Comparison of ENCODE assay signal across 21 cellular contexts in the genomic region with DNA sequence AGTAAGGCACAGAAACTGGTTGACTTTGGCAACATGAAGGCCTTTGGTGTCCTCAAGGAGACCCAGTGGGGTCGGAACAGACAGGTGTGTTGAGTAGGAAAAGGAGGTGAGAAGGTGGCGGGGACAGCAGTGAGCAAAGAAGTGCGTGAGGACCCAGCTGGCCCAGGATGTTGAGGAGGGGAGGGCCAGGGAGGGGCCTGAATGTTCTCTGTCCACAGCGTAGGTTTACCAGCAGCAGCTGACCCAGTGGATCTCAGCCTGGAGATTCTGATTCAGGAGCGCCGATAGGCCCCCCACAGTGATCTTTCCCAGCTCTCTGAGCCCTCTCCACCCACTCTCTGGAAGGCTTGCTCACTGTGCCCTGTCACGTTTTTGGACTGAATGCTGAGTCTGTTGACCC.
DNase-seq lines count a peak whose midpoint lies in the region; FAIRE-seq and TF ChIP-seq lines count a peak whose summit lies in the region.
"Had no signal": no experiment of that assay in that cellular context is flagged by ENCODE, and none has a peak within 500 bp of the region (broad histone marks: within the 10 kb centered on the region; RNA-seq: fewer than 3 reads in every experiment).

No MANE protein-coding gene starts in this region.

- POLR2A ChIA-PET in RWPE1 (lab: Yijun Ruan, JAX; ENCODE audit: low non-redundant PET), result no interaction called here
- POLR2A ChIA-PET in H1 (lab: Charles Lee; ENCODE audit: partially characterized antibody), result interaction anchor here (0.6 to 1.3 kb wide), 2 partner anchors 49 to 74 kb away, joined by 3 read pairs; no protein-coding TSS in a partner anchor

- no peak overlapping the region for H2BK120ac ChIP-seq in H1 (replicated peaks; ENCODE audit: low read depth, low read length)
- H2BK120ac ChIP-seq in neuronal stem cell (ENCODE audit: low read depth, low read length), result no peak overlapping the region

- H3K4ac ChIP-seq in H1 (replicated peaks; ENCODE audit: insufficient read length, low read depth, low read length), result no peak overlapping the region
- no peak overlapping the region for H3K4ac ChIP-seq in neuronal stem cell (ENCODE audit: low read length)

- intact Hi-C loops in transverse colon (cut with DNase I; ENCODE audit: low total_unique reads), result no loop called here

- TF ChIP-seq EP300 in H1 (IDR thresholded peaks at IDR 0.05; ENCODE audit: borderline replicate concordance in 1 of 2, low read depth in 2 of 2, low read length in 2 of 2) (no peak), transverse colon (IDR thresholded peaks at IDR 0.05; ENCODE audit: low read depth) (no peak)

- no peak for TF ChIP-seq RAD21 in H1 (IDR thresholded peaks at IDR 0.05 in 1 of 2, conservative IDR thresholded peaks at IDR 0.05 in 1 of 2; ENCODE audit: low read depth in 2 of 2, low read length in 2 of 2)

- H3K9ac ChIP-seq in H1 (replicated peaks in 1 of 4; ENCODE audit: extremely low read depth in 1 of 4, low read depth in 3 of 4, low read length in 3 of 4) (no peak overlapping the region), neuronal stem cell (ENCODE audit: low read depth, low read length, poor library complexity) (no peak overlapping the region)
- H3K9ac ChIP-seq: neural progenitor cell had no signal

- H2BK12ac ChIP-seq in H1 (ENCODE audit: low read depth, low read length) (no peak overlapping the region), neuronal stem cell (ENCODE audit: low read length) (no peak overlapping the region)

- H4K5ac ChIP-seq in H1 (ENCODE audit: insufficient read length, low read depth, low read length), result no peak overlapping the region

- FAIRE-seq in H1 (lab: Jason Lieb, UNC), result no peak

- 86% methylated on average over 6 of the region's 7 CpGs; no CpG with 5 or more reads in 1 of the 2 experiments for WGBS in H1 (ENCODE audit: extremely low coverage in 1 of 2, insufficient coverage in 1 of 2, insufficient read length in 1 of 2, insufficient replicate concordance in 2 of 2, low coverage in 1 of 2, low lambda C conversion rate in 2 of 2, missing lambda C conversion rate in 1 of 2), 2 experiments
- no CpG with 5 or more reads among the region's 7 CpGs for WGBS in neuronal stem cell (ENCODE audit: extremely low coverage in 2 of 2, insufficient read length in 2 of 2, insufficient replicate concordance in 1 of 2), 2 donors
- 42 to 62% methylated on average over 3 to 7 of the region's 7 CpGs for WGBS in transverse colon (ENCODE audit: low coverage in 1 of 2), 2 donors

- H2AK5ac ChIP-seq in H1 (ENCODE audit: low read depth, low read length) (no peak overlapping the region), neuronal stem cell (ENCODE audit: low read depth, low read length) (no peak overlapping the region)

- H4K8ac ChIP-seq in H1 (ENCODE audit: extremely low read depth, insufficient read depth, low read length) (no peak overlapping the region), neuronal stem cell (ENCODE audit: low read depth, low read length) (no peak overlapping the region)

- H2BK15ac ChIP-seq in H1 (ENCODE audit: low read length) (no peak overlapping the region), neuronal stem cell (ENCODE audit: low read length) (no peak overlapping the region)

- H3K23ac ChIP-seq in H1 (ENCODE audit: insufficient read length) (no peak overlapping the region), neuronal stem cell (ENCODE audit: low read depth, low read length, poor library complexity) (no peak overlapping the region)

- peaks cover 0 to 33% of the 10 kb centered on the region in 2 experiments; a peak in 2 of 4 replicates for H3K79me2 ChIP-seq in H1 (ENCODE audit: control insufficient read depth in 1 of 2, insufficient read depth in 2 of 2, low read length in 2 of 2)

- H3K56ac ChIP-seq in H1 (replicated peaks; ENCODE audit: insufficient read length, low read depth, low read length), result no peak overlapping the region

- H2BK20ac ChIP-seq in H1 (ENCODE audit: low read length), result 0 out of 2 replicates have a peak overlapping the region, but pooled peaks have one; percentile 10

- H3K18ac ChIP-seq in H1 (ENCODE audit: extremely low read depth, low read length) (0 out of 2 replicates have a peak overlapping the region, but pooled peaks have one; percentile 54), neuronal stem cell (ENCODE audit: low read length) (no peak overlapping the region)

- H3K9me3 ChIP-seq in H1 (ENCODE audit: insufficient read depth in 2 of 2, low read depth in 1 of 2, low read length in 1 of 2) (no peaks in the 10 kb centered on the region), neuronal stem cell (replicated peaks in 1 of 2; ENCODE audit: control insufficient read depth in 2 of 2, insufficient read depth in 1 of 2, low read depth in 1 of 2, low read length in 2 of 2) (no peaks in the 10 kb centered on the region), transverse colon (no peaks in the 10 kb centered on the region)
- H3K9me3 ChIP-seq: BE2C had no signal

- in situ Hi-C loops in transverse colon (cut with MboI; ENCODE audit: low pct_ligation_motif_present in 1 of 4, low pct_unique_long_range_greater_than_20kb in 1 of 4, low sequenced_read_pairs in 3 of 4), result no loop called here

- H3K27me3 ChIP-seq in H1 (replicated peaks in 1 of 4; ENCODE audit: control insufficient read depth in 3 of 4, extremely low read depth in 1 of 4, insufficient read depth in 3 of 4, low read length in 3 of 4) (peaks cover 0 to 8% (median 4%) of the 10 kb centered on the region in 4 experiments; a peak in 4 of 7 replicates), neuronal stem cell (ENCODE audit: control insufficient read depth in 3 of 3, insufficient read depth in 3 of 3, low read depth in 1 of 3, low read length in 3 of 3) (peaks cover 0 to 6% (median 0%) of the 10 kb centered on the region in 3 experiments), transverse colon (no peaks in the 10 kb centered on the region)
- H3K27me3 ChIP-seq: BE2C, dorsolateral prefrontal cortex had no signal

- H3K4me3 ChIP-seq in H1 (ENCODE audit: extremely low read depth in 1 of 4, insufficient read depth in 2 of 4, low read depth in 3 of 4, low read length in 4 of 4), result no peak overlapping the region
- H3K4me3 ChIP-seq in neuronal stem cell (ENCODE audit: low read length in 2 of 2), result no peak overlapping the region
- peak overlapping the region in 1 of 4 donors; percentile 49 for H3K4me3 ChIP-seq in transverse colon
- H3K4me3 ChIP-seq: dorsolateral prefrontal cortex, neural progenitor cell had no signal

- H3K27ac ChIP-seq in RWPE1 (peak overlapping the region; percentile 84), H1 (ENCODE audit: low read depth, low read length) (no peak overlapping the region), neuronal stem cell (replicated peaks; ENCODE audit: low read length) (no peak overlapping the region), transverse colon (peak overlapping the region; percentile 91 to 93 (median 92))
- H3K27ac ChIP-seq: neural progenitor cell had no signal

- no peak overlapping the region for H4K91ac ChIP-seq in H1 (replicated peaks; ENCODE audit: insufficient read length, low read length)
- H4K91ac ChIP-seq in neuronal stem cell (ENCODE audit: low read depth, low read length, poor library complexity), result no peak overlapping the region

- CTCF ChIA-PET in RWPE1 (lab: Yijun Ruan, JAX) (interaction anchor here (0.6 kb wide), 1 partner anchor 1104 kb away, joined by 5 read pairs; no protein-coding TSS in a partner anchor), H1 (lab: Charles Lee; ENCODE audit: partially characterized antibody) (interaction anchor here (0.8 to 20.3 kb wide), 12 partner anchors 8 to 254 kb away, joined by 3 to 305 read pairs (median 3); no protein-coding TSS in a partner anchor)

- H3K79me1 ChIP-seq in H1 (ENCODE audit: low read depth, low read length) (peaks cover 27% of the 10 kb centered on the region), neuronal stem cell (ENCODE audit: low read depth, low read length) (peaks cover 32% of the 10 kb centered on the region)

- H2BK5ac ChIP-seq in H1 (ENCODE audit: low read depth, low read length) (no peak overlapping the region), neuronal stem cell (ENCODE audit: low read length) (no peak overlapping the region)

- H4K20me1 ChIP-seq in H1 (replicated peaks in 1 of 2; ENCODE audit: control insufficient read depth in 1 of 2, insufficient read depth in 2 of 2, low read length in 2 of 2), result peaks cover 25 to 32% of the 10 kb centered on the region in 2 experiments

- DNase-seq in RWPE1 (ENCODE audit: low spot score) (no peak), H1 (ENCODE audit: low read depth in 1 of 2, low spot score in 2 of 2) (no peak), neuronal stem cell (ENCODE audit: low spot score) (no peak), transverse colon (no peak), A172 (ENCODE audit: low spot score) (no peak), MV-4-11 (lab: John Stamatoyannopoulos, UW) (no peak), dedifferentiated amniotic fluid mesenchymal stem cell (ENCODE audit: extremely low spot score) (no peak)
- DNase-seq: activated CD4-positive, alpha-beta memory T cell treated with anti-CD3 and anti-CD28 coated beads, Interleukin-2, amount 10 ng/mL, durations not matched to agents 7 days and 5 days; activated T-cell treated with anti-CD3 and anti-CD28 coated beads, Interleukin-2, amount 50 U/mL, for 24 hours; BE2C; dorsolateral prefrontal cortex; EL; glutamatergic neuron; immature natural killer cell; mesenchymal stem cell; NCI-H187; NCI-H446 treated with DMSO at 0.1 percent for 48 hours; retina; stimulated activated CD4-positive, alpha-beta T cell treated with anti-CD3 and anti-CD28 coated beads, Interleukin-15, amount 100 ng/mL, for 24 hours; T-helper 1 cell had no signal

- no peaks in the 10 kb centered on the region for H3K36me3 ChIP-seq in H1 (ENCODE audit: control insufficient read depth in 2 of 4, insufficient read depth in 4 of 4, low read length in 3 of 4)
- H3K36me3 ChIP-seq in neuronal stem cell (replicated peaks in 1 of 2; ENCODE audit: control insufficient read depth in 2 of 2, insufficient read depth in 2 of 2, low read length in 2 of 2), result peaks cover 0 to 2% of the 10 kb centered on the region in 2 donors
- H3K36me3 ChIP-seq in transverse colon, result no peaks in the 10 kb centered on the region
- H3K36me3 ChIP-seq: BE2C, neural progenitor cell had no signal

- no peak for TF ChIP-seq CTCF in RWPE1 (conservative IDR thresholded peaks at IDR 0.05; ENCODE audit: low read depth)
- TF ChIP-seq CTCF in H1 (IDR thresholded peaks at IDR 0.05; ENCODE audit: control extremely low read depth in 1 of 3, insufficient read depth in 1 of 3, low read depth in 1 of 3, low read length in 3 of 3), result no peak
- no peak for TF ChIP-seq CTCF in transverse colon (IDR thresholded peaks at IDR 0.05)

- H2AFZ ChIP-seq in H1 (ENCODE audit: low read length), result no peak overlapping the region
- no peak overlapping the region for H2AFZ ChIP-seq in neuronal stem cell (ENCODE audit: low read length)
- H2AFZ ChIP-seq: neural progenitor cell had no signal

- no peak overlapping the region for H3K4me2 ChIP-seq in H1 (ENCODE audit: insufficient read depth in 1 of 2, low read depth in 2 of 2, low read length in 2 of 2)
- no peak overlapping the region for H3K4me2 ChIP-seq in neuronal stem cell (ENCODE audit: insufficient read depth, low read length, poor library complexity, severe bottlenecking)
- H3K4me2 ChIP-seq: neural progenitor cell had no signal

- H3K14ac ChIP-seq in H1 (ENCODE audit: insufficient read length) (no peak overlapping the region), neuronal stem cell (ENCODE audit: low read length) (peak overlapping the region; percentile 6)

- H3K23me2 ChIP-seq in H1 (ENCODE audit: low read depth, low read length), result peaks cover 11% of the 10 kb centered on the region

- TF ChIP-seq POLR2A in H1 (IDR thresholded peaks at IDR 0.05; ENCODE audit: control extremely low read depth in 1 of 2, low read depth in 2 of 2, low read length in 2 of 2) (no peak), transverse colon (IDR thresholded peaks at IDR 0.05) (no peak)

- peaks cover 27 to 73% (median 49%) of the 10 kb centered on the region in 4 experiments for H3K4me1 ChIP-seq in H1 (replicated peaks in 1 of 4; ENCODE audit: control insufficient read depth in 3 of 4, insufficient read depth in 4 of 4, low read length in 3 of 4)
- peaks cover 35 to 52% of the 10 kb centered on the region in 2 donors for H3K4me1 ChIP-seq in neuronal stem cell (ENCODE audit: control insufficient read depth in 2 of 2, insufficient read depth in 1 of 2, low read depth in 1 of 2, low read length in 2 of 2)
- H3K4me1 ChIP-seq in transverse colon, result peaks cover 77 to 93% (median 93%) of the 10 kb centered on the region in 4 donors

Comparison
In these comparisons a context has a peak if more than half of its experiments do, and no peak if none do; other contexts are left out.
1. H3K27ac ChIP-seq: peak in RWPE1 (single experiment) and transverse colon (4 of 4); none in H1 (single experiment) and neuronal stem cell (single experiment).